In the genomic region with DNA sequence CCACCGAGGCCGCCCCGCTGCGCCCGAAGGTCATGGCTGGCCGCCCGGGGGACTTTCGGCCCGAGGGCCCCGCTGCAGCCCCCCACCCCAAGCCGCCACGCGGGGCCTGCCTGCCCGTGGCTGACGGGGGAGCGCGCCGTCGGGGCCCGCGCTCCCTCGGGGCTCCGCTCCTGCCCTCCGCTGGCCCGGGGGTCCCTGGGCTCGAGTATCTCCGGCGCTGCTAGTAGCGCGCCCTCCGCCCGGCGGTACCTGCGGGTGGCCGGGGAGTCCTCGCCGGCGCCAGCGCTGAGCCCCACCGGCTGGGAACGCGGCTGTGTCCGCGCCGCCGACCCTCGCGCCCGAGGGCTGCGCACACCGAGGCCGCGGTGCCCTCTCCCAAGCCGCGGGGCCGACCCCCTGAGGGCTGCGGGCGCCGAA, we compare ENCODE assay signal across 8 cellular contexts. TPM values are rescaled to one million over a fixed set of nuclear protein-coding genes. Genes with fewer than 3 reads are reported as not detected.
A peak's percentile ranks its signal among the peaks of the same experiment; 100 is the strongest.
DNase-seq lines count a peak whose midpoint lies in the region; ATAC-seq and TF ChIP-seq lines count a peak whose summit lies in the region.

No MANE protein-coding gene starts in this region.

- ATAC-seq in HG03135 (IDR thresholded peaks at IDR 0.05; ENCODE audit: unreplicated experiment) = peak; percentile 17

- in situ Hi-C loops in GM13977 (cut with MboI; ENCODE audit: low pct_unique_long_range_greater_than_20kb, low sequenced_read_pairs, unreplicated experiment) = no loop called here

- no peaks in the 10 kb centered on the region for H3K36me3 ChIP-seq in colonic mucosa
- no peaks in the 10 kb centered on the region for H3K36me3 ChIP-seq in ovary

- H3K4me1 ChIP-seq in colonic mucosa (no peaks in the 10 kb centered on the region), ovary (ENCODE audit: insufficient read depth) (peaks cover 1% of the 10 kb centered on the region)

- H3K4me3 ChIP-seq in colonic mucosa = peak overlapping the region; percentile 53
- H3K4me3 ChIP-seq in ovary = peak overlapping the region; percentile 40

- 1 to 4% (median 1%) methylated on average over 38 to 59 of the region's 59 CpGs for WGBS in ovary, 3 donors

- H3K27ac ChIP-seq in colonic mucosa = peak overlapping the region; percentile 79
- H3K27ac ChIP-seq in ovary = peak overlapping the region; percentile 77 to 92

- H3K9ac ChIP-seq in colonic mucosa (ENCODE audit: low read depth in 2 of 2, low read length in 2 of 2) = peak overlapping the region; percentile 54 to 70

- TF ChIP-seq EP300 in ovary (IDR thresholded peaks at IDR 0.05) = no peak

- DNase-seq in GM13977 (ENCODE audit: low spot score) (peak; percentile 39), colonic mucosa (no peak), ovary (no peak), DMS79 treated with DMSO at 0.1 percent for 48 hours (lab: John Stamatoyannopoulos, UW) (no peak), NCI-H2227 treated with DMSO at 0.1 percent for 48 hours (lab: John Stamatoyannopoulos, UW) (no peak), NCI-H526 treated with DMSO at 0.1 percent for 48 hours (lab: John Stamatoyannopoulos, UW) (no peak), NCI-H1048 (lab: John Stamatoyannopoulos, UW) (no peak)

- intact Hi-C loops in colonic mucosa (cut with DNase I) = no loop called here
- intact Hi-C loops in ovary (cut with DNase I) = loop anchor here in 3 of 4 donors (5.0 to 10.0 kb wide), 3 partner anchors 169 to 399 kb away; no protein-coding TSS in a partner anchor

- TF ChIP-seq CTCF in GM13977 (IDR thresholded peaks at IDR 0.05; ENCODE audit: extremely low read depth, insufficient read depth, missing control alignments) (no peak), colonic mucosa (IDR thresholded peaks at IDR 0.05) (no peak), ovary (IDR thresholded peaks at IDR 0.05) (no peak)

- no peaks in the 10 kb centered on the region for H3K9me3 ChIP-seq in colonic mucosa
- H3K9me3 ChIP-seq in ovary = no peaks in the 10 kb centered on the region

- H3K27me3 ChIP-seq in colonic mucosa (peaks cover 9% of the 10 kb centered on the region), ovary (no peaks in the 10 kb centered on the region)

- no peak for TF ChIP-seq POLR2A in ovary (IDR thresholded peaks at IDR 0.05)

RNA-seq across cellular contexts. Expression of gene KCNG3, which starts 0.3 kb away (rescaled TPM):
- total RNA-seq in colonic mucosa (1 to 10 TPM; 2.5 to 2.7 TPM), ovary (1 to 10 TPM in 6 of 7 donors, under 1 TPM in 1; 0.79 to 2.3 (median 1.6) TPM)
- polyA plus RNA-seq in ovary = under 1 TPM; 0.20 to 0.44 TPM
